In genomic region chr5:34833090-34833489, GRCh38 we compare ENCODE assay signal across 18 cellular contexts. TPM values are rescaled to one million over a fixed set of nuclear protein-coding genes. Genes with fewer than 3 reads are reported as not detected.
A peak's percentile ranks its signal among the peaks of the same experiment; 100 is the strongest.
DNase-seq lines count a peak whose midpoint lies in the region; ATAC-seq and TF ChIP-seq lines count a peak whose summit lies in the region.
"Had no signal": no experiment of that assay in that cellular context is flagged by ENCODE, and none has a peak within 500 bp of the region (broad histone marks: within the 10 kb centered on the region; RNA-seq: fewer than 3 reads in every experiment).

No MANE protein-coding gene starts in this region.

- peaks cover 49% of the 10 kb centered on the region for H3F3A ChIP-seq in smooth muscle cell (ENCODE audit: low read depth)

- H3K27me3 ChIP-seq in left ventricle myocardium inferior (ENCODE audit: low read depth), result no peaks in the 10 kb centered on the region
- no peaks in the 10 kb centered on the region for H3K27me3 ChIP-seq in smooth muscle cell (ENCODE audit: low read depth)
- no peaks in the 10 kb centered on the region for H3K27me3 ChIP-seq in endodermal cell (ENCODE audit: control insufficient read depth, insufficient read depth, low read length, poor library complexity, severe bottlenecking)
- H3K27me3 ChIP-seq: BLaER1 treated with 17β-estradiol and CSF1 and Interleukin-3, amounts not matched to agents 10 nM and 100 nM had no signal

- intact Hi-C loops in left ventricle myocardium inferior (cut with micrococcal nuclease), result loop anchor here (10.0 kb wide), 1 partner anchor 178 kb away; the partner anchor contains the start of gene RAI14
- intact Hi-C loops in Right ventricle myocardium superior (cut with DNase I), result no loop called here

- H3K4me1 ChIP-seq in left ventricle myocardium inferior (peaks cover 16% of the 10 kb centered on the region), smooth muscle cell (ENCODE audit: low read depth) (no peaks in the 10 kb centered on the region), endodermal cell (ENCODE audit: control insufficient read depth, insufficient read depth, low read length) (no peaks in the 10 kb centered on the region)
- H3K4me1 ChIP-seq: BLaER1 treated with 17β-estradiol and CSF1 and Interleukin-3, amounts not matched to agents 10 nM and 100 nM had no signal

- H3K9me3 ChIP-seq in left ventricle myocardium inferior (replicated peaks) (no peaks in the 10 kb centered on the region), smooth muscle cell (replicated peaks; ENCODE audit: low read depth) (no peaks in the 10 kb centered on the region), endodermal cell (ENCODE audit: control insufficient read depth, low read length) (no peaks in the 10 kb centered on the region)
- H3K9me3 ChIP-seq: BLaER1 treated with 17β-estradiol and CSF1 and Interleukin-3, amounts not matched to agents 10 nM and 100 nM; HAP-1 had no signal

- no peaks in the 10 kb centered on the region for H4K20me1 ChIP-seq in smooth muscle cell (ENCODE audit: low read depth)
- H4K20me1 ChIP-seq: BLaER1 treated with 17β-estradiol and CSF1 and Interleukin-3, amounts not matched to agents 10 nM and 100 nM had no signal

- H3K36me3 Mint-ChIP-seq in WTC11, result peaks cover 63% of the 10 kb centered on the region
- H3K36me3 Mint-ChIP-seq in endodermal cell (ENCODE audit: low read depth), result peaks cover 49% of the 10 kb centered on the region

- H3K27ac ChIP-seq in left ventricle myocardium inferior (replicated peaks), result peak overlapping the region; percentile 37
- peak overlapping the region; percentile 1 for H3K27ac ChIP-seq in smooth muscle cell (ENCODE audit: low read depth)
- no peak overlapping the region for H3K27ac ChIP-seq in endodermal cell (ENCODE audit: low read depth, low read length)
- H3K27ac ChIP-seq: BLaER1 treated with 17β-estradiol and CSF1 and Interleukin-3, amounts not matched to agents 10 nM and 100 nM had no signal

- peaks cover 2% of the 10 kb centered on the region; the same call in 1 of the 2 replicates for H3K27me3 Mint-ChIP-seq in WTC11 (ENCODE audit: low read depth)
- peaks cover 9% of the 10 kb centered on the region for H3K27me3 Mint-ChIP-seq in endodermal cell (ENCODE audit: insufficient read depth)
- H3K27me3 Mint-ChIP-seq: CD4-positive, alpha-beta T cell had no signal

- H3K4me3 Mint-ChIP-seq in WTC11 (no peak overlapping the region), endodermal cell (no peak overlapping the region)
- H3K4me3 Mint-ChIP-seq: CD4-positive, alpha-beta T cell had no signal

- peaks cover 3% of the 10 kb centered on the region for H3K36me3 ChIP-seq in left ventricle myocardium inferior
- H3K36me3 ChIP-seq in smooth muscle cell (ENCODE audit: low read depth), result peaks cover 32% of the 10 kb centered on the region
- H3K36me3 ChIP-seq in endodermal cell (ENCODE audit: control insufficient read depth, insufficient read depth, low read length), result peaks cover 56% of the 10 kb centered on the region

- H3K79me2 ChIP-seq in smooth muscle cell (ENCODE audit: low read depth), result no peaks in the 10 kb centered on the region

- H3K4me2 ChIP-seq in smooth muscle cell, result no peak overlapping the region
- H3K4me2 ChIP-seq: BLaER1 treated with 17β-estradiol and CSF1 and Interleukin-3, amounts not matched to agents 10 nM and 100 nM had no signal

- POLR2A ChIA-PET in WTC11 (lab: Charles Lee), result no interaction called here

- H3K9me3 Mint-ChIP-seq in WTC11 (peaks cover 20% of the 10 kb centered on the region), endodermal cell (no peaks in the 10 kb centered on the region)
- H3K9me3 Mint-ChIP-seq: CD4-positive, alpha-beta T cell had no signal

- H3K4me1 Mint-ChIP-seq in WTC11 (peaks cover 21% of the 10 kb centered on the region), endodermal cell (peaks cover 4% of the 10 kb centered on the region)

- no peak overlapping the region for H3K4me3 ChIP-seq in left ventricle myocardium inferior
- H3K4me3 ChIP-seq in smooth muscle cell, result no peak overlapping the region
- no peak overlapping the region for H3K4me3 ChIP-seq in endodermal cell (ENCODE audit: low read length)
- H3K4me3 ChIP-seq: BLaER1 treated with 17β-estradiol and CSF1 and Interleukin-3, amounts not matched to agents 10 nM and 100 nM; GM12878; HAP-1 had no signal

- ATAC-seq in Right ventricle myocardium superior (ENCODE audit: poor library complexity) (no peak), WTC11 (no peak)
- ATAC-seq: GM12878 had no signal

- no peak for DNase-seq in left ventricle myocardium inferior
- DNase-seq in Right ventricle myocardium superior, result no peak
- DNase-seq in WTC11 (ENCODE audit: low spot score), result no peak
- DNase-seq in smooth muscle cell (lab: John Stamatoyannopoulos, UW; ENCODE audit: unreplicated experiment), result no peak
- DNase-seq in NCI-H1092 (lab: John Stamatoyannopoulos, UW), result no peak
- DNase-seq in NCI-H226, result no peak
- no peak for DNase-seq in endodermal cell
- DNase-seq: ACHN; Calu3; CD4-positive, alpha-beta T cell; DMS 273 treated with DMSO at 0.1 percent for 48 hours; DMS79 had no signal

- no peak overlapping the region for H3K9ac ChIP-seq in smooth muscle cell (ENCODE audit: low read depth)
- H3K9ac ChIP-seq in endodermal cell (ENCODE audit: extremely low read depth, low read length, poor library complexity, severe bottlenecking), result no peak overlapping the region
- H3K9ac ChIP-seq: BLaER1 treated with 17β-estradiol and CSF1 and Interleukin-3, amounts not matched to agents 10 nM and 100 nM had no signal

- no peak overlapping the region for H2AFZ ChIP-seq in smooth muscle cell (ENCODE audit: low read depth)

- 96% methylated on average over 1 of the region's 1 CpG for WGBS in smooth muscle cell (ENCODE audit: low lambda C conversion rate)
- 94 to 100% methylated on average over 1 of the region's 1 CpG for WGBS in endodermal cell (ENCODE audit: insufficient coverage in 1 of 2, insufficient read length in 1 of 2), 2 experiments

- TF ChIP-seq CTCF in left ventricle myocardium inferior (IDR thresholded peaks at IDR 0.05; ENCODE audit: borderline replicate concordance), result no peak
- TF ChIP-seq CTCF in WTC11 (IDR thresholded peaks at IDR 0.05), result no peak
- no peak for TF ChIP-seq CTCF in smooth muscle cell (IDR thresholded peaks at IDR 0.05; ENCODE audit: borderline replicate concordance, insufficient read depth, poor library complexity, severe bottlenecking)
- no peak for TF ChIP-seq CTCF in endodermal cell (conservative IDR thresholded peaks at IDR 0.05)

- CTCF ChIA-PET in WTC11 (lab: Charles Lee), result interaction anchor here (0.7 kb wide), 1 partner anchor 347 kb away, joined by 3 read pairs; no protein-coding TSS in a partner anchor

- H3K27ac Mint-ChIP-seq in WTC11 (peak overlapping the region; percentile 91), endodermal cell (no peak overlapping the region)
- H3K27ac Mint-ChIP-seq: CD4-positive, alpha-beta T cell had no signal

TF ChIP-seq in WTC11, 78 proteins besides CTCF, POLR2A, EP300 and RAD21 (continues in another document):
- TF ChIP-seq ZNF317 (CRISPR knock-in tag; IDR thresholded peaks at IDR 0.05; ENCODE audit: borderline replicate concordance, low read depth) (no peak), ZNF232 (CRISPR knock-in tag; IDR thresholded peaks at IDR 0.05) (no peak), MAX (CRISPR knock-in tag; IDR thresholded peaks at IDR 0.05) (no peak), SMAD4 (CRISPR knock-in tag; IDR thresholded peaks at IDR 0.05) (no peak), TEAD1 (CRISPR knock-in tag; IDR thresholded peaks at IDR 0.05) (no peak), ZNF532 (CRISPR knock-in tag; IDR thresholded peaks at IDR 0.05; ENCODE audit: borderline replicate concordance) (no peak), CREM (CRISPR knock-in tag; IDR thresholded peaks at IDR 0.05) (no peak)

RNA-seq across cellular contexts. Expression of gene TTC23L, which starts 5.9 kb away (rescaled TPM):
- total RNA-seq in left ventricle myocardium inferior (not detected), Right ventricle myocardium superior (not detected), WTC11 (2021) (1.6 to 2.4 TPM (median 1.9 TPM) in 3 replicates), smooth muscle cell (0.04 and 1.3 TPM in 2 replicates), endodermal cell (1 to 10 TPM in 1 of 2 donors, under 1 TPM in 1; 0.95 to 3.0 TPM)
- polyA plus RNA-seq in smooth muscle cell, result 0.08 and 1.1 TPM in 2 replicates
- 2.6 TPM for polyA plus RNA-seq in endodermal cell (2013, experiment 1 of 2)
- 1.9 TPM for polyA plus RNA-seq in endodermal cell (2013, experiment 2 of 2)
- total RNA-seq: A172, G401, HT-29 had no signal
- polyA plus RNA-seq: GM12878 had no signal
